15 cellular contexts compared by ENCODE assay signal in the genomic region with DNA sequence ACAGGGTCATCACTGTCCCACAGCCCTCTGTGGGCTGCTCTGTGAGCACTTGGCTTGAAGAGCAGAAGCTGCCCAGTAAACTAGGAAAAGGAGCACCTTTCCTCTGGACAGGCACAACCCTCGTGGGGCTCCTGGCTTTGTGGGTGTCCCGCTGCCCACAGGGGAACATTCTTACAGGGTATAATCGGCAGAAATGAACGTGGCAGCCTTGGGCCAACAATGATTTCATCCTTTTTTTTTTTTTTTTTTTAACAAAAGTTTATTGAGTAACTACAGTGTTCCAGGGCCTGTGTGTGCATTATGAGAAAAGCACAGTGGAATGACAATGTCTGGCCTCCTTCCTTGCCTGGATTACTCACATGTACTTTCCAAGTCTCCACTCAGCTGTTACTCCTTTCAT.
A peak's percentile ranks its signal among the peaks of the same experiment; 100 is the strongest.
DNase-seq lines count a peak whose midpoint lies in the region; ATAC-seq and TF ChIP-seq lines count a peak whose summit lies in the region.
"Had no signal": no experiment of that assay in that cellular context is flagged by ENCODE, and none has a peak within 500 bp of the region (broad histone marks: within the 10 kb centered on the region; RNA-seq: fewer than 3 reads in every experiment).

No MANE protein-coding gene starts in this region.

- no peak for TF ChIP-seq CTCF in brain microvascular endothelial cell (IDR thresholded peaks at IDR 0.05; ENCODE audit: low read depth, low read length, missing control alignments)

- H3K27ac ChIP-seq in ACC112 (ENCODE audit: low read depth, low read length) (peak overlapping the region; percentile 89), brain microvascular endothelial cell (peak overlapping the region; percentile 94)
- H3K27ac ChIP-seq in naive thymus-derived CD4-positive, alpha-beta T cell (ENCODE audit: low read depth, low read length) = no peak overlapping the region
- H3K27ac ChIP-seq: PC-9, prostate gland had no signal

- H3K36me3 Mint-ChIP-seq in naive thymus-derived CD4-positive, alpha-beta T cell = no peaks in the 10 kb centered on the region

- in situ Hi-C loops in brain microvascular endothelial cell (cut with HindIII; ENCODE audit: low pct_ligation_motif_present, low sequenced_read_pairs) = no loop called here

- H3K9me3 Mint-ChIP-seq in naive thymus-derived CD4-positive, alpha-beta T cell = peaks cover 0 to 3% (median 0%) of the 10 kb centered on the region in 11 donors

- H3K9me3 ChIP-seq in naive thymus-derived CD4-positive, alpha-beta T cell (ENCODE audit: control insufficient read depth in 2 of 3, low read length in 3 of 3) = no peaks in the 10 kb centered on the region
- H3K9me3 ChIP-seq: prostate gland had no signal

- H3K4me1 ChIP-seq in ACC112 (ENCODE audit: control insufficient read depth, insufficient read depth, low read length, unreplicated experiment) = peaks cover 91% of the 10 kb centered on the region
- no peaks in the 10 kb centered on the region for H3K4me1 ChIP-seq in naive thymus-derived CD4-positive, alpha-beta T cell (ENCODE audit: control insufficient read depth in 2 of 2, insufficient read depth in 2 of 2, low read length in 2 of 2)
- H3K4me1 ChIP-seq: prostate gland had no signal

- H3K27me3 Mint-ChIP-seq in naive thymus-derived CD4-positive, alpha-beta T cell = no peaks in the 10 kb centered on the region
- H3K27me3 Mint-ChIP-seq: B cell had no signal

- H3K27ac Mint-ChIP-seq in naive thymus-derived CD4-positive, alpha-beta T cell = no peak overlapping the region
- H3K27ac Mint-ChIP-seq: B cell had no signal

- H2AFZ ChIP-seq in ACC112 (ENCODE audit: low read length, unreplicated experiment) = no peak overlapping the region
- H2AFZ ChIP-seq: PC-9 had no signal

- intact Hi-C loops in naive thymus-derived CD4-positive, alpha-beta T cell (cut with micrococcal nuclease) = no loop called here

- ATAC-seq in naive thymus-derived CD4-positive, alpha-beta T cell = no peak
- no peak for ATAC-seq in GM21576 (IDR thresholded peaks at IDR 0.05; ENCODE audit: unreplicated experiment)

- no peak overlapping the region for H3K4me3 Mint-ChIP-seq in naive thymus-derived CD4-positive, alpha-beta T cell
- H3K4me3 Mint-ChIP-seq: B cell had no signal

- POLR2A ChIA-PET in naive thymus-derived CD4-positive, alpha-beta T cell (lab: Charles Lee) = no interaction called here

- CTCF ChIA-PET in naive thymus-derived CD4-positive, alpha-beta T cell (lab: Charles Lee) = no interaction called here

- DNase-seq in HS-5 (ENCODE audit: low read depth) (peak; percentile 53), brain microvascular endothelial cell (peak; percentile 90), kidney tubule cell (ENCODE audit: low spot score) (peak; percentile 92), NCI-H146 (lab: John Stamatoyannopoulos, UW) (no peak), T-helper 1 cell (no peak)
- DNase-seq in naive thymus-derived CD4-positive, alpha-beta T cell = no peak
- DNase-seq: activated CD4-positive, CD25-positive, alpha-beta regulatory T cell treated with anti-CD3 and anti-CD28 coated beads, Interleukin-2, amount 50 U/mL, for 72 hours; activated effector memory CD4-positive, alpha-beta T cell treated with Interleukin-2 at 50 U/mL for 16 hours; left cardiac atrium; NCI-H1694 treated with DMSO at 0.1 percent for 48 hours; PC-9 had no signal

- no peaks in the 10 kb centered on the region for H3K4me1 Mint-ChIP-seq in naive thymus-derived CD4-positive, alpha-beta T cell
- H3K4me1 Mint-ChIP-seq: B cell had no signal

- peak overlapping the region; percentile 66 for H3K4me3 ChIP-seq in ACC112 (ENCODE audit: low read depth, low read length)
- peak overlapping the region; percentile 22 for H3K4me3 ChIP-seq in brain microvascular endothelial cell (ENCODE audit: low read depth, low read length)
- H3K4me3 ChIP-seq in naive thymus-derived CD4-positive, alpha-beta T cell (ENCODE audit: low read length) = no peak overlapping the region
- H3K4me3 ChIP-seq: PC-9, prostate gland had no signal

- H3K27me3 ChIP-seq in ACC112 (ENCODE audit: insufficient read depth, low read length) (no peaks in the 10 kb centered on the region), brain microvascular endothelial cell (replicated peaks) (no peaks in the 10 kb centered on the region)
- H3K27me3 ChIP-seq in naive thymus-derived CD4-positive, alpha-beta T cell (ENCODE audit: control insufficient read depth in 2 of 2, insufficient read depth in 2 of 2, low read length in 2 of 2) = no peaks in the 10 kb centered on the region

- peaks cover 11% of the 10 kb centered on the region for H3K79me2 ChIP-seq in ACC112 (ENCODE audit: control insufficient read depth, insufficient read depth, low read length, unreplicated experiment)

- H3K36me3 ChIP-seq in ACC112 (ENCODE audit: insufficient read depth, low read length) (0 out of 2 replicates have a peak, but pooled peaks cover 3% of the 10 kb centered on the region), brain microvascular endothelial cell (replicated peaks) (no peaks in the 10 kb centered on the region)
- no peaks in the 10 kb centered on the region for H3K36me3 ChIP-seq in naive thymus-derived CD4-positive, alpha-beta T cell (ENCODE audit: control insufficient read depth in 2 of 3, insufficient read depth in 3 of 3, low read length in 3 of 3)
- H3K36me3 ChIP-seq: prostate gland had no signal

Comparison
In these comparisons a context has a peak if more than half of its experiments do, and no peak if none do; other contexts are left out.
1. DNase-seq: peak in HS-5 (single experiment), brain microvascular endothelial cell (single experiment) and kidney tubule cell (single experiment); none in NCI-H146 (single experiment), T-helper 1 cell (0 of 5) and naive thymus-derived CD4-positive, alpha-beta T cell (0 of 9).